ENCODE assay signal across 25 cellular contexts in genomic region chr2:229660951-229661350, GRCh38. TPM values are rescaled to one million over a fixed set of nuclear protein-coding genes. Genes with fewer than 3 reads are reported as not detected.
DNase-seq lines count a peak whose midpoint lies in the region; ATAC-seq, FAIRE-seq and TF ChIP-seq lines count a peak whose summit lies in the region.
"Had no signal": no experiment of that assay in that cellular context is flagged by ENCODE, and none has a peak within 500 bp of the region (broad histone marks: within the 10 kb centered on the region; RNA-seq: fewer than 3 reads in every experiment).

No MANE protein-coding gene starts in this region.

- DNase-seq in A549 (ENCODE audit: low read depth in 1 of 2, low spot score in 1 of 2) (no peak), HCEC 1CT (peak; percentile 20), SW480 (ENCODE audit: low spot score) (peak; percentile 8), fibroblast of mammary gland (ENCODE audit: low read depth) (peak; percentile 22), NCI-H146 (lab: John Stamatoyannopoulos, UW) (no peak), thyroid gland (no peak), Ammon's horn (ENCODE audit: low spot score) (no peak)
- no peak for DNase-seq in CD4-positive, alpha-beta T cell
- DNase-seq: activated naive CD4-positive, alpha-beta T cell treated with anti-CD3 and anti-CD28 coated beads for 36 hours; activated T-cell treated with anti-CD3 and anti-CD28 coated beads, Interleukin-2, amount 50 U/mL, for 72 hours; anterior cingulate cortex; GF-D8; KBM-7; NCI-H187; posterior cingulate gyrus; SHP77; substantia nigra; uterus had no signal

- no peak for TF ChIP-seq CTCF in A549 (IDR thresholded peaks at IDR 0.05)
- no peak for TF ChIP-seq CTCF in fibroblast of mammary gland (conservative IDR thresholded peaks at IDR 0.05; ENCODE audit: control insufficient read depth, insufficient read depth, low read depth, low read length)
- no peak for TF ChIP-seq CTCF in CD4-positive, alpha-beta T cell (IDR thresholded peaks at IDR 0.05)
- no peak for TF ChIP-seq CTCF in thyroid gland (IDR thresholded peaks at IDR 0.05)

- no peaks in the 10 kb centered on the region for H3K27me3 ChIP-seq in CD4-positive, alpha-beta T cell (ENCODE audit: control insufficient read depth, insufficient read depth, low read length)
- no peaks in the 10 kb centered on the region for H3K27me3 ChIP-seq in thyroid gland
- H3K27me3 ChIP-seq: uterus had no signal

- H3K27ac ChIP-seq in A549 (no peak overlapping the region), thyroid gland (no peak overlapping the region)
- no peak overlapping the region for H3K27ac ChIP-seq in CD4-positive, alpha-beta T cell (ENCODE audit: low read depth, low read length)
- H3K27ac ChIP-seq: uterus had no signal

- H3K4me3 ChIP-seq in A549 = no peak overlapping the region
- H3K4me3 ChIP-seq in fibroblast of mammary gland (ENCODE audit: control insufficient read depth, low read depth, low read length) = no peak overlapping the region
- H3K4me3 ChIP-seq in thyroid gland (replicated peaks in 1 of 3) = no peak overlapping the region
- H3K4me3 ChIP-seq: uterus had no signal

- no peak for ATAC-seq in A549
- ATAC-seq in CD4-positive, alpha-beta T cell (ENCODE audit: poor library complexity) = no peak
- ATAC-seq: activated T-cell treated with anti-CD3 and anti-CD28 coated beads, Interleukin-2, amount 50 U/mL, for 72 hours; left lobe of liver had no signal

- H3K4me1 ChIP-seq in A549 (no peaks in the 10 kb centered on the region), thyroid gland (no peaks in the 10 kb centered on the region)
- H3K4me1 ChIP-seq: uterus had no signal

- no peak for TF ChIP-seq RAD21 in A549 (conservative IDR thresholded peaks at IDR 0.05 in 1 of 2, IDR thresholded peaks at IDR 0.05 in 1 of 2)

- H3K9me3 ChIP-seq in A549 (no peaks in the 10 kb centered on the region), thyroid gland (no peaks in the 10 kb centered on the region)
- no peaks in the 10 kb centered on the region for H3K9me3 ChIP-seq in CD4-positive, alpha-beta T cell (ENCODE audit: control insufficient read depth, low read length)
- H3K9me3 ChIP-seq: uterus had no signal

- no peak overlapping the region for H3K4me2 ChIP-seq in A549

- H3K4me1 Mint-ChIP-seq in CD4-positive, alpha-beta T cell (ENCODE audit: low read depth) = no peaks in the 10 kb centered on the region
- H3K4me1 Mint-ChIP-seq: nephron had no signal

- H3K9me3 Mint-ChIP-seq in CD4-positive, alpha-beta T cell = no peaks in the 10 kb centered on the region
- H3K9me3 Mint-ChIP-seq: activated naive CD4-positive, alpha-beta T cell treated with anti-CD3 and anti-CD28 coated beads for 36 hours; activated T-cell treated with anti-CD3 and anti-CD28 coated beads, Interleukin-2, amount 50 U/mL, for 72 hours; nephron had no signal

- intact Hi-C loops in CD4-positive, alpha-beta T cell (cut with DNase I, micrococcal nuclease) = no loop called here
- intact Hi-C loops in thyroid gland (cut with DNase I) = no loop called here

- CTCF ChIA-PET in A549 (lab: Yijun Ruan, JAX) = interaction anchor here (1.2 kb wide), 1 partner anchor 21 kb away, joined by 3 read pairs; no protein-coding TSS in a partner anchor
- CTCF ChIA-PET in CD4-positive, alpha-beta T cell (lab: Charles Lee) = no interaction called here

- TF ChIP-seq EP300 in A549 (IDR thresholded peaks at IDR 0.05) = no peak

- POLR2A ChIA-PET in A549 (lab: Yijun Ruan, JAX) = no interaction called here
- POLR2A ChIA-PET in CD4-positive, alpha-beta T cell (lab: Charles Lee) = no interaction called here

- H3K36me3 Mint-ChIP-seq in CD4-positive, alpha-beta T cell (ENCODE audit: low read depth) = no peaks in the 10 kb centered on the region
- H3K36me3 Mint-ChIP-seq: CD14-positive monocyte had no signal

- no peak overlapping the region for H3K27ac Mint-ChIP-seq in CD4-positive, alpha-beta T cell
- H3K27ac Mint-ChIP-seq: activated naive CD4-positive, alpha-beta T cell treated with anti-CD3 and anti-CD28 coated beads for 36 hours; activated T-cell treated with anti-CD3 and anti-CD28 coated beads, Interleukin-2, amount 50 U/mL, for 72 hours; CD14-positive monocyte; nephron had no signal

- no peak for FAIRE-seq in A549 (lab: Jason Lieb, UNC)

- TF ChIP-seq POLR2A in A549 (IDR thresholded peaks at IDR 0.05; ENCODE audit: low read length) = no peak
- TF ChIP-seq POLR2A in thyroid gland (IDR thresholded peaks at IDR 0.05) = no peak

- peaks cover 45% of the 10 kb centered on the region for H3K27me3 Mint-ChIP-seq in CD4-positive, alpha-beta T cell

- no peak overlapping the region for H3K4me3 Mint-ChIP-seq in CD4-positive, alpha-beta T cell
- H3K4me3 Mint-ChIP-seq: activated naive CD4-positive, alpha-beta T cell treated with anti-CD3 and anti-CD28 coated beads for 36 hours; activated T-cell treated with anti-CD3 and anti-CD28 coated beads, Interleukin-2, amount 50 U/mL, for 72 hours; CD14-positive monocyte; nephron had no signal

- H3K36me3 ChIP-seq in thyroid gland = no peaks in the 10 kb centered on the region
- H3K36me3 ChIP-seq: uterus had no signal

TF ChIP-seq in A549, 52 proteins besides CTCF, POLR2A, EP300 and RAD21:
- TF ChIP-seq FOSL2 (IDR thresholded peaks at IDR 0.05) (no peak), FOSL2 (CRISPR knock-in tag; IDR thresholded peaks at IDR 0.05) (peak; percentile 32; the same call in 1 of the 2 replicates), ZC3H11A (IDR thresholded peaks at IDR 0.05) (no peak)
TF ChIP-seq in A549: peak in this region for 1.

RNA-seq across cellular contexts. Expression of gene DNER, which starts 53.4 kb away (rescaled TPM):
- polyA plus RNA-seq in A549 (2011; rRNA removed) (0.34 and 0.45 TPM in 2 replicates), A549 (2017; fragmentation: RNase III; extraction: RNeasy Plus Mini Kit Qiagen cat#74134 plus additional on column Dnase treatment) (2.5 to 4.2 TPM (median 3.8 TPM) in 3 replicates)
- polyA plus RNA-seq in A549 (2012; cell fraction: cytosol; rRNA removed) = 0.36 and 0.40 TPM in 2 replicates
- polyA plus RNA-seq in A549 (2012; cell fraction: nucleus; rRNA removed) = 0.68 and 0.91 TPM in 2 replicates
- polyA minus RNA-seq in A549 (2011; rRNA and poly(A)+ RNA removed) = 0.73 and 0.74 TPM in 2 replicates
- total RNA-seq in CD4-positive, alpha-beta T cell = not detected
- total RNA-seq in thyroid gland = under 1 TPM in 3 of 4 donors, not detected in 1; 0.13 to 0.93 (median 0.42) TPM
- total RNA-seq: activated naive CD4-positive, alpha-beta T cell treated with anti-CD3 and anti-CD28 coated beads for 36 hours; activated T-cell treated with anti-CD3 and anti-CD28 coated beads, Interleukin-2, amount 50 U/mL, for 72 hours; chondrocyte; HT-29; T-helper 1 cell treated with Interleukin-12 subunit alpha and Interleukin-12 subunit beta and Interleukin-4 antibody, amounts not matched to agents 30 ng/mL and 1 ng/mL, for 36 hours had no signal
- polyA plus RNA-seq: AG04450 had no signal

Comparison
In these comparisons a context has a peak if more than half of its experiments do, and no peak if none do; other contexts are left out.
1. DNase-seq: peak in HCEC 1CT (single experiment), SW480 (single experiment) and fibroblast of mammary gland (single experiment); none in A549 (0 of 2), CD4-positive, alpha-beta T cell (0 of 10), NCI-H146 (single experiment), thyroid gland (0 of 2) and Ammon's horn (single experiment).